ENCODE assay signal across 8 cellular contexts in genomic region chr1:221435510-221435909, GRCh38.
A peak's percentile ranks its signal among the peaks of the same experiment; 100 is the strongest.
DNase-seq lines count a peak whose midpoint lies in the region; ATAC-seq and TF ChIP-seq lines count a peak whose summit lies in the region.

No MANE protein-coding gene starts in this region.

- H3K9me3 ChIP-seq in Karpas-422 (ENCODE audit: low read length) (no peaks in the 10 kb centered on the region), RWPE2 (ENCODE audit: severe bottlenecking) (no peaks in the 10 kb centered on the region)

- H3K36me3 ChIP-seq in Karpas-422 (ENCODE audit: insufficient read depth, low read length) = no peaks in the 10 kb centered on the region
- no peaks in the 10 kb centered on the region for H3K36me3 ChIP-seq in RWPE2 (ENCODE audit: low read depth)

- H3K79me2 ChIP-seq in Karpas-422 (ENCODE audit: low read length) = no peaks in the 10 kb centered on the region

- no peak overlapping the region for H3K9ac ChIP-seq in Karpas-422 (ENCODE audit: low read length)

- ATAC-seq in GM21515 (IDR thresholded peaks at IDR 0.05; ENCODE audit: unreplicated experiment) (peak; percentile 69), RWPE2 (ENCODE audit: low read depth) (no peak)

- H3K27me3 Mint-ChIP-seq in endothelial cell (ENCODE audit: unreplicated experiment) = peaks cover 2% of the 10 kb centered on the region

- H3K9me2 ChIP-seq in Karpas-422 (replicated peaks; ENCODE audit: insufficient read depth, low read length) = no peaks in the 10 kb centered on the region

- H3K27ac ChIP-seq in Karpas-422 (ENCODE audit: low read length) (no peak overlapping the region), RWPE2 (ENCODE audit: poor library complexity, severe bottlenecking) (no peak overlapping the region)

- no peaks in the 10 kb centered on the region for H3K36me3 Mint-ChIP-seq in endothelial cell (ENCODE audit: low read depth, unreplicated experiment)

- H3K27me3 ChIP-seq in Karpas-422 (ENCODE audit: low read length) (no peaks in the 10 kb centered on the region), RWPE2 (ENCODE audit: insufficient read depth, poor library complexity, severe bottlenecking) (no peaks in the 10 kb centered on the region)

- no peaks in the 10 kb centered on the region for H3K4me1 ChIP-seq in Karpas-422 (ENCODE audit: low read length)
- peaks cover 16% of the 10 kb centered on the region for H3K4me1 ChIP-seq in RWPE2 (ENCODE audit: insufficient read depth, poor library complexity, severe bottlenecking)

- no peaks in the 10 kb centered on the region for H4K20me1 ChIP-seq in Karpas-422 (ENCODE audit: insufficient read depth, low read depth, low read length)

- H3K27ac Mint-ChIP-seq in endothelial cell (ENCODE audit: unreplicated experiment) = no peak overlapping the region

- H3K4me1 Mint-ChIP-seq in endothelial cell (ENCODE audit: unreplicated experiment) = peaks cover 10% of the 10 kb centered on the region

- H3K9me3 Mint-ChIP-seq in endothelial cell (ENCODE audit: unreplicated experiment) = no peaks in the 10 kb centered on the region

- TF ChIP-seq CTCF in RWPE2 (IDR thresholded peaks at IDR 0.05; ENCODE audit: poor library complexity, severe bottlenecking) = peak; percentile 72
- TF ChIP-seq CTCF in endothelial cell (IDR thresholded peaks at IDR 0.05; ENCODE audit: unreplicated experiment) = peak; percentile 95

- H3K4me2 ChIP-seq in Karpas-422 (ENCODE audit: low read depth, low read length, poor library complexity, severe bottlenecking) = no peak overlapping the region

- H2AFZ ChIP-seq in Karpas-422 (ENCODE audit: low read length) = no peak overlapping the region

- no peak overlapping the region for H3K4me3 Mint-ChIP-seq in endothelial cell (ENCODE audit: unreplicated experiment)

- DNase-seq in DMS53 (lab: John Stamatoyannopoulos, UW) (peak; percentile 82), Karpas-422 (peak; percentile 77), RWPE2 (ENCODE audit: low spot score) (no peak), endothelial cell (ENCODE audit: low spot score) (no peak), myocyte (ENCODE audit: low read depth) (peak; percentile 61), activated gamma-delta T cell treated with Interleukin-2 at 50 U/mL for 16 hours (no peak)
- DNase-seq in activated CD4-positive, alpha-beta T cell treated with anti-CD3 and anti-CD28 coated beads, Interleukin-2, amount 50 U/mL, for 48 hours = no peak

- H3K4me3 ChIP-seq in Karpas-422 (ENCODE audit: low read length) (no peak overlapping the region), RWPE2 (ENCODE audit: severe bottlenecking) (no peak overlapping the region)

Comparison
In these comparisons a context has a peak if more than half of its experiments do, and no peak if none do; other contexts are left out.
1. DNase-seq: peak in DMS53 (single experiment), Karpas-422 (single experiment) and myocyte (single experiment); none in RWPE2 (single experiment), endothelial cell (single experiment), activated gamma-delta T cell treated with Interleukin-2 at 50 U/mL for 16 hours (single experiment) and activated CD4-positive, alpha-beta T cell treated with anti-CD3 and anti-CD28 coated beads, Interleukin-2, amount 50 U/mL, for 48 hours (0 of 2).